ENCODE assay signal across 1 cellular context in the genomic region with DNA sequence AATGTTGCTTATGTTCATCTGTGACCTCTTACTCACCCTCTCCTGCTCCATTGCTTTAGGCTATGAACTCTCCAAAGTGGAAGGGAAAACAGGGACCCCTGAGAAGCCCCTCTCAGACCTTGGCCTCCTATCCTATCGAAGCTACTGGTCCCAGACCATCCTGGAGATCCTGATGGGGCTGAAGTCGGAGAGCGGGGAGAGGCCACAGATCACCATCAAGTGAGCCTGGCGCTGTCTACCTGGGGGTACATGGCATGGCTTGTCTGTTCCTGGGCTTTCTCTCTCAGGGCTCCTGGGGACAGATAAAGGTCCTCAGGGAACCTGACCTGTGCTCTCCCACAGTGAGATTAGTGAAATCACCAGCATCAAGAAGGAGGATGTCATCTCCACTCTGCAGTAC.
TF ChIP-seq lines count a peak whose summit lies in the region.

No MANE protein-coding gene starts in this region.

TF ChIP-seq in A549, 52 proteins besides CTCF, POLR2A, EP300 and RAD21 (continued from another document):
- TF ChIP-seq, protein P1, sequence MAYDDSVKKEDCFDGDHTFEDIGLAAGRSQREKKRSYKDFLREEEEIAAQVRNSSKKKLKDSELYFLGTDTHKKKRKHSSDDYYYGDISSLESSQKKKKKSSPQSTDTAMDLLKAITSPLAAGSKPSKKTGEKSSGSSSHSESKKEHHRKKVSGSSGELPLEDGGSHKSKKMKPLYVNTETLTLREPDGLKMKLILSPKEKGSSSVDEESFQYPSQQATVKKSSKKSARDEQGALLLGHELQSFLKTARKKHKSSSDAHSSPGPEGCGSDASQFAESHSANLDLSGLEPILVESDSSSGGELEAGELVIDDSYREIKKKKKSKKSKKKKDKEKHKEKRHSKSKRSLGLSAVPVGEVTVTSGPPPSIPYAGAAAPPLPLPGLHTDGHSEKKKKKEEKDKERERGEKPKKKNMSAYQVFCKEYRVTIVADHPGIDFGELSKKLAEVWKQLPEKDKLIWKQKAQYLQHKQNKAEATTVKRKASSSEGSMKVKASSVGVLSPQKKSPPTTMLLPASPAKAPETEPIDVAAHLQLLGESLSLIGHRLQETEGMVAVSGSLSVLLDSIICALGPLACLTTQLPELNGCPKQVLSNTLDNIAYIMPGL (CRISPR knock-in tag; IDR thresholded peaks at IDR 0.05; ENCODE audit: borderline replicate concordance), result no peak
- TF ChIP-seq BHLHE40 (IDR thresholded peaks at IDR 0.05; ENCODE audit: low read depth, low read length), result no peak
